14 cellular contexts compared by ENCODE assay signal in the genomic region with DNA sequence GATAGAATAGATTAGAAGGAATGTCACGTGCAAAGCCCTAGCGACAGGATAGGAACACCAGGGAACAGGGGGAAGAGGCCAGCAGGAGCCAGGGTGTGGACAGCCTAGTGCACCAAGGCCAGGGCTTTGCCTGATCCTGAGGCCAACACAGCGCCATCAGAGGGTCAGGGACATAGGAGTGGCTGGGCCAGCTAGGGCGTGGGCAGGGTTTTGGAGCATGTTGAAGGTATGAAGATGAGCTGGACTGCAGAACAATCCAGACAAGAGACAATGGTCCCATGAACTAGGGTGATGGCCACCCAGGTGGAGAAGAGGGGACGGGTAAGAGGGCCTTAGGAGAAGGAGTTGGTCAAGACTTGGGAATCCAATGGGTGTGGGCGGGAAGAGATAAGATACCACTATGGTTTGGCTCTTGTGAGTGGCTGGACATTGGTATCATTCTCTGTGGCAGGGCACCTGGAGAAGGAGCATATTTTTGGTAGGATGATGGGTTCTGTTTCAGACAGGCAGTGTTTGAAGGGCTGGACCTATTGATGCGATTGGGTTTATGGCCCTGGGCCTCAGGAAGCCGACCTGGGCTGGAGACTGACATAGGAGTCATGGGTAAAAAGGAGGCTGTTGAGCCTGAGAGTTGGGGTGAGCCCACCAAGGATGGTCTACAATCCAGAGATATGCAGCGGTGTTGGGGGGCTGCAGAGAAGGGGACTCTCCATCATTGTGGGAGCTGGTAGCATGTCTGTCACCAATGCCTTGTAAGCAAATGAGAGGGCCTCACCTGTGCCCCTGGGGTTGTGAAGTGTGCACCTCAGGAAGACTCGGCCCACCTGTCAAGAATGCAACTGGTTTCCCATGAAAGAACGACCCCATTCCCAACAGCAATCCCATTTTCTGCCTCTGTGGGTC. TPM values are rescaled to one million over a fixed set of nuclear protein-coding genes. Genes with fewer than 3 reads are reported as not detected.
DNase-seq lines count a peak whose midpoint lies in the region; ATAC-seq and TF ChIP-seq lines count a peak whose summit lies in the region.
"Had no signal": no experiment of that assay in that cellular context is flagged by ENCODE, and none has a peak within 500 bp of the region (broad histone marks: within the 10 kb centered on the region; RNA-seq: fewer than 3 reads in every experiment).

No MANE protein-coding gene starts in this region.

- intact Hi-C loops in Right ventricle myocardium superior (cut with DNase I), result no loop called here
- intact Hi-C loops in cardiac septum (cut with DNase I), result no loop called here
- intact Hi-C loops in tibial artery (cut with DNase I; ENCODE audit: low total_unique reads), result no loop called here

- no peaks in the 10 kb centered on the region for H3K36me3 ChIP-seq in tibial artery
- H3K36me3 ChIP-seq: HAP-1 had no signal

- peaks cover 0 to 39% (median 32%) of the 10 kb centered on the region in 4 donors for H3K4me1 ChIP-seq in tibial artery

- TF ChIP-seq CTCF in tibial artery (IDR thresholded peaks at IDR 0.05) (no peak), GM13977 (IDR thresholded peaks at IDR 0.05; ENCODE audit: extremely low read depth, insufficient read depth, missing control alignments) (no peak)

- ATAC-seq in Right ventricle myocardium superior (ENCODE audit: poor library complexity) (no peak), T-helper 17 cell (no peak), naive B cell (ENCODE audit: low read depth in 2 of 2) (no peak), HG02571 (IDR thresholded peaks at IDR 0.05; ENCODE audit: unreplicated experiment) (no peak)
- ATAC-seq: GM12878 had no signal

- H3K9me3 ChIP-seq in T-helper 17 cell (ENCODE audit: control insufficient read depth, low read length, poor library complexity, severe bottlenecking) (no peaks in the 10 kb centered on the region), tibial artery (no peaks in the 10 kb centered on the region)
- H3K9me3 ChIP-seq: HAP-1 had no signal

- H3K27me3 Mint-ChIP-seq in T-helper 17 cell, result peaks cover 30% of the 10 kb centered on the region
- peaks cover 17 to 46% (median 20%) of the 10 kb centered on the region in 3 donors for H3K27me3 Mint-ChIP-seq in naive B cell

- in situ Hi-C loops in GM13977 (cut with MboI; ENCODE audit: low pct_unique_long_range_greater_than_20kb, low sequenced_read_pairs, unreplicated experiment), result no loop called here

- H3K36me3 Mint-ChIP-seq in T-helper 17 cell (ENCODE audit: low read depth) (peaks cover 14% of the 10 kb centered on the region), naive B cell (peaks cover 0 to 7% of the 10 kb centered on the region in 2 donors)

- H3K4me1 Mint-ChIP-seq in T-helper 17 cell, result peaks cover 33% of the 10 kb centered on the region
- peaks cover 31 to 38% (median 33%) of the 10 kb centered on the region in 3 donors for H3K4me1 Mint-ChIP-seq in naive B cell

- H3K9me3 Mint-ChIP-seq in naive B cell, result no peaks in the 10 kb centered on the region

- H3K4me3 ChIP-seq in tibial artery, result no peak overlapping the region
- H3K4me3 ChIP-seq: GM12878, HAP-1 had no signal

- H3K27ac Mint-ChIP-seq in T-helper 17 cell, result peak overlapping the region; percentile 94
- H3K27ac Mint-ChIP-seq in naive B cell, result peak overlapping the region in 3 of 6 donors; percentile 25 to 98 (median 30)

- no peaks in the 10 kb centered on the region for H3K27me3 ChIP-seq in tibial artery

- peak overlapping the region; percentile 98 for H3K27ac ChIP-seq in tibial artery

- DNase-seq in Right ventricle myocardium superior (peak; percentile 37), cardiac septum (ENCODE audit: low spot score) (no peak), T-helper 17 cell (no peak), naive B cell (no peak), tibial artery (no peak), NCI-H748 treated with DMSO at 0.1 percent for 48 hours (lab: John Stamatoyannopoulos, UW) (no peak), GM13977 (ENCODE audit: low spot score) (no peak)
- DNase-seq: Calu3, NCI-H82, SHP77 had no signal

- H3K4me3 Mint-ChIP-seq in T-helper 17 cell (no peak overlapping the region), naive B cell (peak overlapping the region in 5 of 8 donors; percentile 12 to 85 (median 66))
- H3K4me3 Mint-ChIP-seq: CD14-positive monocyte had no signal

RNA-seq across cellular contexts. Expression of a gene that starts 2.0 kb away (rescaled TPM):
- total RNA-seq in Right ventricle myocardium superior (19.7 TPM), cardiac septum (15.6 TPM), T-helper 17 cell (10 to 100 TPM; 12.8 to 13.7 TPM)
- polyA plus RNA-seq in naive B cell (ENCODE audit: low read depth in 6 of 6), result 10 to 100 TPM; 10.8 to 23.3 (median 16.0) TPM

RNA-seq across cellular contexts. Expression of a gene that starts 14.0 kb away (rescaled TPM):
- total RNA-seq in Right ventricle myocardium superior, result 0.38 TPM
- 0.94 TPM for total RNA-seq in cardiac septum
- total RNA-seq in T-helper 17 cell, result under 1 TPM; 0.16 to 0.72 TPM
- under 1 TPM in 5 of 6 donors, not detected in 1; 0.17 to 0.77 (median 0.34) TPM for polyA plus RNA-seq in naive B cell (ENCODE audit: low read depth in 6 of 6)
- total RNA-seq: Calu3 had no signal
- polyA plus RNA-seq: CD14-positive monocyte had no signal
